11 cellular contexts compared by ENCODE assay signal in the genomic region with DNA sequence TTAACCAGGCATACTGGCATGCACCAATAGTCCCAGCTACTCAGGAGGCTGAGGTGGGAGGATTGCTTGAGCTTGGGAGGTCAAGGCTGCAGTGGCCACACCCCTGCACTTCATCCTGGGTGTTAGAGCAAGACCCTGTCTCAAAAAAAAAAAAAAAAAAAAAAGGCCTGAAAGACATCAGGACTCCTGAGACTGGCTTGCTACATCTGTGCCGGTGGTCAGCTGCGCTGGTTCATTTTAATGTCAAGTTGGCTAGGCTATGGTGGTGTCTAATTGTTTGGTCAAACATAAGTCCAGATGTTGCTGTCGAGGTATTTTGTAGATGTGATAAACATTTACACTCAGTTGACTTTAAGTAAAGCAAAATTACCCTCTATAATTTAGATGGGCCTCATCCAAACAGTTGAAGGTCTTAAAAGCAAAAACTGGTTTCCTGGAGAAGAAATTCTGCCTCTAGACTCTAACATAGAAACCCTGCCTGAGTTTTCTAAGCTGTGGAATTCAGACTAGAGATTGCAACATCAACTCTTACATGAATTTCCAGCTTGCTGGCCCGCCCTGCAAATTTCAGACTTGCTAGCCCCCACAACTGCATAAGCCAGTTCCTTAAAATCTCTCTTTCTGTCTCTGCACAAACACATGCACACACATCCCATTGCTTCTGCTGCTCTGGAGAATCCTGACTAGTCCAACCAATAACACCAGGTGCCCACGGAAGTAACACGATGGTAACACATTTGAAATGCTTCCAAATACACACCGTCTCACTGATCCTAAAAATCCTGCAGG. TPM values are rescaled to one million over a fixed set of nuclear protein-coding genes. Genes with fewer than 3 reads are reported as not detected.
DNase-seq lines count a peak whose midpoint lies in the region; ATAC-seq and TF ChIP-seq lines count a peak whose summit lies in the region.
"Had no signal": no experiment of that assay in that cellular context is flagged by ENCODE, and none has a peak within 500 bp of the region (broad histone marks: within the 10 kb centered on the region; RNA-seq: fewer than 3 reads in every experiment).

No MANE protein-coding gene starts in this region.

- no peaks in the 10 kb centered on the region for H3K9me3 Mint-ChIP-seq in stimulated activated naive CD8-positive, alpha-beta T cell treated with anti-CD3 and anti-CD28 coated beads, Interleukin-15, amount 100 ng/mL, for 72 hours
- H3K9me3 Mint-ChIP-seq: IgD-negative memory B cell had no signal

- no peak overlapping the region for H3K4me3 ChIP-seq in psoas muscle

- no peak overlapping the region for H3K4me3 Mint-ChIP-seq in stimulated activated naive CD8-positive, alpha-beta T cell treated with anti-CD3 and anti-CD28 coated beads, Interleukin-15, amount 100 ng/mL, for 72 hours
- H3K4me3 Mint-ChIP-seq: IgD-negative memory B cell had no signal

- H3K4me1 ChIP-seq in psoas muscle = peaks cover 18% of the 10 kb centered on the region

- peak; percentile 66 for DNase-seq in EL
- DNase-seq in SKM-1 treated with dmso at 0.1 percent for 144 hours (lab: John Stamatoyannopoulos, UW; ENCODE audit: unreplicated experiment) = peak; percentile 83
- DNase-seq in fibroblast of the conjunctiva (ENCODE audit: low read depth) = peak; percentile 80
- peak in 1 of 2 donors; percentile 40 for DNase-seq in psoas muscle
- DNase-seq in stimulated activated naive CD8-positive, alpha-beta T cell treated with anti-CD3 and anti-CD28 coated beads, Interleukin-15, amount 100 ng/mL, for 72 hours = no peak
- DNase-seq in DMS114 treated with DMSO at 0.1 percent for 48 hours (lab: John Stamatoyannopoulos, UW; ENCODE audit: unreplicated experiment) = no peak
- DNase-seq: DND-41, T-helper 2 cell had no signal

- intact Hi-C loops in psoas muscle (cut with DNase I) = no loop called here

- H3K27me3 ChIP-seq in psoas muscle (ENCODE audit: insufficient read depth in 3 of 3, low read length in 2 of 3) = no peaks in the 10 kb centered on the region

- no peaks in the 10 kb centered on the region for H3K27me3 Mint-ChIP-seq in stimulated activated naive CD8-positive, alpha-beta T cell treated with anti-CD3 and anti-CD28 coated beads, Interleukin-15, amount 100 ng/mL, for 72 hours
- H3K27me3 Mint-ChIP-seq: IgD-negative memory B cell had no signal

- 33 to 46% (median 39%) methylated on average over 7 of the region's 7 CpGs for WGBS in psoas muscle, 3 donors

- H3K36me3 ChIP-seq in psoas muscle (ENCODE audit: insufficient read depth in 1 of 2, low read depth in 1 of 2) = no peaks in the 10 kb centered on the region

- no peak for TF ChIP-seq CTCF in psoas muscle (IDR thresholded peaks at IDR 0.05)

- no peak overlapping the region for H3K27ac Mint-ChIP-seq in stimulated activated naive CD8-positive, alpha-beta T cell treated with anti-CD3 and anti-CD28 coated beads, Interleukin-15, amount 100 ng/mL, for 72 hours
- H3K27ac Mint-ChIP-seq: IgD-negative memory B cell had no signal

- peaks cover 9% of the 10 kb centered on the region for H3K4me1 Mint-ChIP-seq in stimulated activated naive CD8-positive, alpha-beta T cell treated with anti-CD3 and anti-CD28 coated beads, Interleukin-15, amount 100 ng/mL, for 72 hours

- H3K9me3 ChIP-seq in psoas muscle = no peaks in the 10 kb centered on the region

- H3K27ac ChIP-seq in psoas muscle = peak overlapping the region; percentile 41

- ATAC-seq in psoas muscle = peak in 1 of 4 donors; percentile 57
- ATAC-seq in HG03571 (IDR thresholded peaks at IDR 0.05; ENCODE audit: unreplicated experiment) = no peak
- no peak for ATAC-seq in stimulated activated naive CD8-positive, alpha-beta T cell treated with anti-CD3 and anti-CD28 coated beads, Interleukin-15, amount 100 ng/mL, for 72 hours
- ATAC-seq in HG03439 (IDR thresholded peaks at IDR 0.05; ENCODE audit: unreplicated experiment) = no peak

RNA-seq across cellular contexts. Expression of a gene that starts 18.2 kb away (rescaled TPM):
- 1 to 10 TPM; 4.2 to 9.4 (median 5.8) TPM for total RNA-seq in psoas muscle
- polyA plus RNA-seq in psoas muscle = 1 to 10 TPM in 2 of 3 donors, under 1 TPM in 1; 0.70 to 3.6 (median 2.1) TPM
- polyA plus RNA-seq: IgD-negative memory B cell had no signal

RNA-seq across cellular contexts. Expression of a gene that starts 32.5 kb away (rescaled TPM):
- under 1 TPM in 2 of 4 donors, not detected in 2; 0.10 to 0.29 TPM for total RNA-seq in psoas muscle
- polyA plus RNA-seq in psoas muscle = under 1 TPM in 2 of 3 donors, not detected in 1; 0.16 to 0.25 TPM

Comparison
In these comparisons a context has a peak if more than half of its experiments do, and no peak if none do; other contexts are left out.
1. DNase-seq: peak in EL (single experiment), SKM-1 treated with dmso at 0.1 percent for 144 hours (single experiment) and fibroblast of the conjunctiva (single experiment); none in stimulated activated naive CD8-positive, alpha-beta T cell treated with anti-CD3 and anti-CD28 coated beads, Interleukin-15, amount 100 ng/mL, for 72 hours (0 of 2) and DMS114 treated with DMSO at 0.1 percent for 48 hours (single experiment).